Comparison of ENCODE assay signal across 15 cellular contexts in genomic region chr9:89489548-89490527, GRCh38. TPM values are rescaled to one million over a fixed set of nuclear protein-coding genes. Genes with fewer than 3 reads are reported as not detected.
DNase-seq lines count a peak whose midpoint lies in the region; ATAC-seq, FAIRE-seq and TF ChIP-seq lines count a peak whose summit lies in the region.
"Had no signal": no experiment of that assay in that cellular context is flagged by ENCODE, and none has a peak within 500 bp of the region (broad histone marks: within the 10 kb centered on the region; RNA-seq: fewer than 3 reads in every experiment).

No MANE protein-coding gene starts in this region.

- H3K36me3 Mint-ChIP-seq in T-helper 1 cell treated with Interleukin-12 subunit alpha and Interleukin-12 subunit beta and Interleukin-4 antibody, amounts not matched to agents 30 μg/mL and 1 μg/mL, for 36 hours (ENCODE audit: low read depth): peaks cover 44% of the 10 kb centered on the region

- DNase-seq in GM19239 (ENCODE audit: insufficient read length, low spot score) (no peak), choroid plexus epithelial cell (ENCODE audit: low read depth) (peak; percentile 16), renal cortical epithelial cell (ENCODE audit: low read depth) (peak; percentile 60), GM20000 (ENCODE audit: low spot score) (no peak)
- no peak for DNase-seq in stimulated activated CD4-positive, alpha-beta T cell treated with anti-CD3 and anti-CD28 coated beads, Interleukin-2, amount 100 ng/mL, for 24 hours
- DNase-seq: DMS153, NCI-H1930, PC-9, right cardiac atrium had no signal

- ATAC-seq in GM18517 (IDR thresholded peaks at IDR 0.05; ENCODE audit: unreplicated experiment) (no peak), HG03469 (IDR thresholded peaks at IDR 0.05; ENCODE audit: unreplicated experiment) (no peak)
- ATAC-seq: right cardiac atrium had no signal

- H3K27me3 Mint-ChIP-seq in T-helper 1 cell treated with Interleukin-12 subunit alpha and Interleukin-12 subunit beta and Interleukin-4 antibody, amounts not matched to agents 30 μg/mL and 1 μg/mL, for 36 hours (ENCODE audit: low read depth): no peaks in the 10 kb centered on the region

- TF ChIP-seq CTCF in choroid plexus epithelial cell (conservative IDR thresholded peaks at IDR 0.05; ENCODE audit: low read depth, low read length) (no peak), GM20000 (IDR thresholded peaks at IDR 0.05; ENCODE audit: extremely low read depth, missing control alignments) (no peak)

- H3K4me1 Mint-ChIP-seq in T-helper 1 cell treated with Interleukin-12 subunit alpha and Interleukin-12 subunit beta and Interleukin-4 antibody, amounts not matched to agents 30 μg/mL and 1 μg/mL, for 36 hours (ENCODE audit: low read depth): peaks cover 88% of the 10 kb centered on the region

- H3K4me3 ChIP-seq in choroid plexus epithelial cell (ENCODE audit: low read depth, low read length): no peak overlapping the region
- H3K4me3 ChIP-seq: hepatocyte, PC-9 had no signal

- no peaks in the 10 kb centered on the region for H3K9me3 Mint-ChIP-seq in T-helper 1 cell treated with Interleukin-12 subunit alpha and Interleukin-12 subunit beta and Interleukin-4 antibody, amounts not matched to agents 30 μg/mL and 1 μg/mL, for 36 hours

- FAIRE-seq in GM19239 (lab: Jason Lieb, UNC): peak; percentile 21
- FAIRE-seq: endometrium, HTR-8/SVneo had no signal

- H3K27ac Mint-ChIP-seq in T-helper 1 cell treated with Interleukin-12 subunit alpha and Interleukin-12 subunit beta and Interleukin-4 antibody, amounts not matched to agents 30 μg/mL and 1 μg/mL, for 36 hours: peak overlapping the region; percentile 80

- peak overlapping the region; percentile 58 for H3K4me3 Mint-ChIP-seq in T-helper 1 cell treated with Interleukin-12 subunit alpha and Interleukin-12 subunit beta and Interleukin-4 antibody, amounts not matched to agents 30 μg/mL and 1 μg/mL, for 36 hours

RNA-seq across cellular contexts. Expression of gene SEMA4D, which starts 8.1 kb away (rescaled TPM):
- total RNA-seq in renal cortical epithelial cell: 6.9 and 55.4 TPM in 2 replicates

Comparison
In these comparisons a context has a peak if more than half of its experiments do, and no peak if none do; other contexts are left out.
1. DNase-seq: peak in choroid plexus epithelial cell (single experiment) and renal cortical epithelial cell (single experiment); none in GM19239 (single experiment), stimulated activated CD4-positive, alpha-beta T cell treated with anti-CD3 and anti-CD28 coated beads, Interleukin-2, amount 100 ng/mL, for 24 hours (0 of 2) and GM20000 (single experiment).